Comparison of ENCODE assay signal across 1 cellular context in the genomic region with DNA sequence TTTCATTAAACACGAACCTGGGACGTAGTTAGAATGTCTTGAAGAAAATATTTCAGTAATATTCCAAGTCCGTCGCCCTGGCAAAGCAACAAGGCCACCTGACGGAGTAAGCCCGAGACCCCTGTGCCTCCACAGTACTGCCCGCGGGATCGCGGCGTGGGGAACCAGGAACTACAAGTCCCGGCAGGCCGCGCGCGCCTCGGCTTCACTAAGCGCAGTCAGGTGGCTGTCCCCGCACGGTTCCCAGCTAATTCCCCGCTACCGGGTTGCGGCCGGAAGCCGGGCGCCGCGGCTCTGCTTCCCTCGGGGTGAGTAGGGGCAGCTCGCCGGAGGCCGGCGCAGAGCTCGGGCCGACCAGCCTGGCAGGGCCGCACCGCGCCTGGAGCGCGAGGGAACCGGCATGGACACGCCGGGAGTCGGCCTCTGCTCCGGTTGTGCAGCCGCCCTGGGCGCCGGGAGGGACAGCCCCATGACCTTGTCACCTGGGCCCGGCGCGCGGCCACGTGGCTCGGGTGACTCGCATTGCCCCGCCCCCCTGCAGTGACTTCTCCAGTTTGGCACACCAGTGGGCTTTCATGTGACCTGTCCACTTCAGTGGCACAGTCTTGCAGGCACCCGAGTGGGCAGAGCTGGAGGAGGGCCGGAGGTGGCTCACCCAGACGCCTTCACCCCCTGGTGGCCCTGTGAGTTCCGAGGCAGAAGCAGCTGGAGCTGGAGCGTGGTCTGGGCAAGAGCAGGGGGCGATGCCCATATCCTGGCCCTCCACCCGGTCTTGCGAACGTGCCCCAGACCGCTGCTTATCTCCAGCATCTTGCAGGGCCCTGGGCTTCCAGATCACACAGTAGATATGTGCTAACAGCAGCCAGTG.
TF ChIP-seq lines count a peak whose summit lies in the region.

A gene with protein sequence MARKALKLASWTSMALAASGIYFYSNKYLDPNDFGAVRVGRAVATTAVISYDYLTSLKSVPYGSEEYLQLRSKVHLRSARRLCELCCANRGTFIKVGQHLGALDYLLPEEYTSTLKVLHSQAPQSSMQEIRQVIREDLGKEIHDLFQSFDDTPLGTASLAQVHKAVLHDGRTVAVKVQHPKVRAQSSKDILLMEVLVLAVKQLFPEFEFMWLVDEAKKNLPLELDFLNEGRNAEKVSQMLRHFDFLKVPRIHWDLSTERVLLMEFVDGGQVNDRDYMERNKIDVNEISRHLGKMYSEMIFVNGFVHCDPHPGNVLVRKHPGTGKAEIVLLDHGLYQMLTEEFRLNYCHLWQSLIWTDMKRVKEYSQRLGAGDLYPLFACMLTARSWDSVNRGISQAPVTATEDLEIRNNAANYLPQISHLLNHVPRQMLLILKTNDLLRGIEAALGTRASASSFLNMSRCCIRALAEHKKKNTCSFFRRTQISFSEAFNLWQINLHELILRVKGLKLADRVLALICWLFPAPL (plus strand): TSS at position 247 of the 868 bp plus-strand sequence. CDS start 18,870 bp downstream, outside the sequence.

TF ChIP-seq in A549, 52 proteins besides CTCF, POLR2A, EP300 and RAD21 (continued from another document):
- no peak for TF ChIP-seq EHMT2 (IDR thresholded peaks at IDR 0.05; ENCODE audit: low read depth)
- TF ChIP-seq, protein P1, sequence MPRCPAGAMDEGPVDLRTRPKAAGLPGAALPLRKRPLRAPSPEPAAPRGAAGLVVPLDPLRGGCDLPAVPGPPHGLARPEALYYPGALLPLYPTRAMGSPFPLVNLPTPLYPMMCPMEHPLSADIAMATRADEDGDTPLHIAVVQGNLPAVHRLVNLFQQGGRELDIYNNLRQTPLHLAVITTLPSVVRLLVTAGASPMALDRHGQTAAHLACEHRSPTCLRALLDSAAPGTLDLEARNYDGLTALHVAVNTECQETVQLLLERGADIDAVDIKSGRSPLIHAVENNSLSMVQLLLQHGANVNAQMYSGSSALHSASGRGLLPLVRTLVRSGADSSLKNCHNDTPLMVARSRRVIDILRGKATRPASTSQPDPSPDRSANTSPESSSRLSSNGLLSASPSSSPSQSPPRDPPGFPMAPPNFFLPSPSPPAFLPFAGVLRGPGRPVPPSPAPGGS (IDR thresholded peaks at IDR 0.05) = peak; percentile 59; the same call in 1 of the 3 replicates
